13 cellular contexts compared by ENCODE assay signal in genomic region chr6:7292856-7293255, GRCh38.
"Had no signal": no experiment of that assay in that cellular context is flagged by ENCODE, and none has a peak within 500 bp of the region (broad histone marks: within the 10 kb centered on the region; RNA-seq: fewer than 3 reads in every experiment).

No MANE protein-coding gene starts in this region.

- H3K4me3 Mint-ChIP-seq: activated T-cell treated with anti-CD3 and anti-CD28 coated beads, Interleukin-2, amount 50 U/mL, for 4 hours; natural killer cell had no signal

- H3K9me3 Mint-ChIP-seq: activated T-cell treated with anti-CD3 and anti-CD28 coated beads, Interleukin-2, amount 50 U/mL, for 4 hours; natural killer cell had no signal

- ATAC-seq: activated T-cell treated with anti-CD3 and anti-CD28 coated beads, Interleukin-2, amount 50 U/mL, for 4 hours; natural killer cell; stimulated activated naive CD8-positive, alpha-beta T cell treated with anti-CD3 and anti-CD28 coated beads, Interleukin-15, Interleukin-2, amounts not matched to agents 100 U/mL and 50 U/mL, for 24 hours had no signal

- DNase-seq: activated CD4-positive, alpha-beta T cell treated with anti-CD3 and anti-CD28 coated beads, Interleukin-2, amount 50 U/mL, for 48 hours; activated gamma-delta T cell treated with Interleukin-2 at 50 U/mL for 16 hours; activated T-cell treated with anti-CD3 and anti-CD28 coated beads, Interleukin-2, amount 50 U/mL, for 4 hours; erythroblast; hypothalamus; mesendoderm; natural killer cell; posterior cingulate gyrus; retina; stimulated activated CD4-positive, alpha-beta T cell treated with anti-CD3 and anti-CD28 coated beads, Interleukin-4, amount 100 ng/mL, for 24 hours; stimulated activated naive CD8-positive, alpha-beta T cell treated with anti-CD3 and anti-CD28 coated beads, Interleukin-15, Interleukin-2, amounts not matched to agents 100 U/mL and 50 U/mL, for 24 hours; T-helper 9 cell; upper lobe of left lung had no signal

- H3K4me1 Mint-ChIP-seq: natural killer cell had no signal
